Comparison of ENCODE assay signal across 1 cellular context in the genomic region with DNA sequence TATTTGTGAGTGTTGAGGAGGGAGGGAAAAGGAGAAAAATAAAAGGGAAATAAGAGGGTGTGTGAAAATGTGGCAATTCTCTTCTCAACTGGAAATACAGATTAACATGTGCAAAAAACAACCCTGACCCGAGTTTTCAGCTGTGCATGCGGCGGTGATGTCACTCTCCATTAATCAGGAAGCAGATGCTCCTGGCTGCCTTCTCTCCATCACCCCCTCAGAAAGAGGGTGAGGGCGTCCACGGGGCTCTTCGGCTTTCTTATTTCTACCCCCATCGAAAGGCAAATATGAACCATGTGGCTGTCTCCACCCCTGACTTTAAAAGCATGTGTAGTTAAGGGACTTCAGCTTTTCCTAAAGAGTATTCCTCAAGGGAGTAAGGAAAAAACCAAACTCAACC.
TF ChIP-seq lines count a peak whose summit lies in the region.

No MANE protein-coding gene starts in this region.

TF ChIP-seq in A549, 52 proteins besides CTCF, POLR2A, EP300 and RAD21 (continued from another document):
- TF ChIP-seq, protein P1, sequence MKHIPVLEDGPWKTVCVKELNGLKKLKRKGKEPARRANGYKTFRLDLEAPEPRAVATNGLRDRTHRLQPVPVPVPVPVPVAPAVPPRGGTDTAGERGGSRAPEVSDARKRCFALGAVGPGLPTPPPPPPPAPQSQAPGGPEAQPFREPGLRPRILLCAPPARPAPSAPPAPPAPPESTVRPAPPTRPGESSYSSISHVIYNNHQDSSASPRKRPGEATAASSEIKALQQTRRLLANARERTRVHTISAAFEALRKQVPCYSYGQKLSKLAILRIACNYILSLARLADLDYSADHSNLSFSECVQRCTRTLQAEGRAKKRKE (CRISPR knock-in tag; IDR thresholded peaks at IDR 0.05; ENCODE audit: low read depth) = no peak
- TF ChIP-seq, protein P2, sequence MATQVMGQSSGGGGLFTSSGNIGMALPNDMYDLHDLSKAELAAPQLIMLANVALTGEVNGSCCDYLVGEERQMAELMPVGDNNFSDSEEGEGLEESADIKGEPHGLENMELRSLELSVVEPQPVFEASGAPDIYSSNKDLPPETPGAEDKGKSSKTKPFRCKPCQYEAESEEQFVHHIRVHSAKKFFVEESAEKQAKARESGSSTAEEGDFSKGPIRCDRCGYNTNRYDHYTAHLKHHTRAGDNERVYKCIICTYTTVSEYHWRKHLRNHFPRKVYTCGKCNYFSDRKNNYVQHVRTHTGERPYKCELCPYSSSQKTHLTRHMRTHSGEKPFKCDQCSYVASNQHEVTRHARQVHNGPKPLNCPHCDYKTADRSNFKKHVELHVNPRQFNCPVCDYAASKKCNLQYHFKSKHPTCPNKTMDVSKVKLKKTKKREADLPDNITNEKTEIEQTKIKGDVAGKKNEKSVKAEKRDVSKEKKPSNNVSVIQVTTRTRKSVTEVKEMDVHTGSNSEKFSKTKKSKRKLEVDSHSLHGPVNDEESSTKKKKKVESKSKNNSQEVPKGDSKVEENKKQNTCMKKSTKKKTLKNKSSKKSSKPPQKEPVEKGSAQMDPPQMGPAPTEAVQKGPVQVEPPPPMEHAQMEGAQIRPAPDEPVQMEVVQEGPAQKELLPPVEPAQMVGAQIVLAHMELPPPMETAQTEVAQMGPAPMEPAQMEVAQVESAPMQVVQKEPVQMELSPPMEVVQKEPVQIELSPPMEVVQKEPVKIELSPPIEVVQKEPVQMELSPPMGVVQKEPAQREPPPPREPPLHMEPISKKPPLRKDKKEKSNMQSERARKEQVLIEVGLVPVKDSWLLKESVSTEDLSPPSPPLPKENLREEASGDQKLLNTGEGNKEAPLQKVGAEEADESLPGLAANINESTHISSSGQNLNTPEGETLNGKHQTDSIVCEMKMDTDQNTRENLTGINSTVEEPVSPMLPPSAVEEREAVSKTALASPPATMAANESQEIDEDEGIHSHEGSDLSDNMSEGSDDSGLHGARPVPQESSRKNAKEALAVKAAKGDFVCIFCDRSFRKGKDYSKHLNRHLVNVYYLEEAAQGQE (IDR thresholded peaks at IDR 0.05) = no peak
- TF ChIP-seq NFE2L2 (conservative IDR thresholded peaks at IDR 0.05; ENCODE audit: low read length) (no peak), TP53 (CRISPR knock-in tag; IDR thresholded peaks at IDR 0.05) (no peak), SREBF2 (IDR thresholded peaks at IDR 0.05) (no peak), FOSB (CRISPR knock-in tag; IDR thresholded peaks at IDR 0.05) (no peak), PHF8 (IDR thresholded peaks at IDR 0.05; ENCODE audit: borderline replicate concordance, low read depth) (no peak), ZSCAN20 (CRISPR knock-in tag; IDR thresholded peaks at IDR 0.05) (no peak), SMC3 (IDR thresholded peaks at IDR 0.05) (no peak), CBX2 (IDR thresholded peaks at IDR 0.05; ENCODE audit: borderline replicate concordance, low read depth) (no peak), GATA3 (IDR thresholded peaks at IDR 0.05; ENCODE audit: borderline replicate concordance) (no peak), NPAS2 (CRISPR knock-in tag; IDR thresholded peaks at IDR 0.05; ENCODE audit: borderline replicate concordance) (no peak), ZFP36 (IDR thresholded peaks at IDR 0.05; ENCODE audit: borderline replicate concordance, partially characterized antibody) (no peak)
- TF ChIP-seq, protein P3, sequence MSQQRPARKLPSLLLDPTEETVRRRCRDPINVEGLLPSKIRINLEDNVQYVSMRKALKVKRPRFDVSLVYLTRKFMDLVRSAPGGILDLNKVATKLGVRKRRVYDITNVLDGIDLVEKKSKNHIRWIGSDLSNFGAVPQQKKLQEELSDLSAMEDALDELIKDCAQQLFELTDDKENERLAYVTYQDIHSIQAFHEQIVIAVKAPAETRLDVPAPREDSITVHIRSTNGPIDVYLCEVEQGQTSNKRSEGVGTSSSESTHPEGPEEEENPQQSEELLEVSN (IDR thresholded peaks at IDR 0.05; ENCODE audit: borderline replicate concordance, low read depth) = no peak
